Comparison of ENCODE assay signal across 19 cellular contexts in the genomic region with DNA sequence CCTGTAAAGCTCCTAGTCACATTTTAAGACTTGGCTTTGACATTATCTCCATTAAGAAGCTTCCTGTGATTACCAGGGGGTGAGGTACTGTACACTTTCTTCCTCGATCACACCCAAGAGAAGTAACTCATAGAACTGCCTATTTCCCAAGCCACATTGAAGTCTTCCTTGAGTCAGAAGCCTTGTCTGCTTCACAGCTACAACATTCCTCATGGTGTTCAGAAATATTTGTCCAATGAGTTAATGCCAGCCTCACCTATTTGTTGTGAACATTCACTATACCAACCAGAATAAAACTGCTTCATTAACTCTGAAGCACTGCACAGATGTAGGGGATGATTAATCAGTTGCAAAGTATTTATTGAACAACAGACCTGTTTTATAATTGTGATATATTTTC.
A peak's percentile ranks its signal among the peaks of the same experiment; 100 is the strongest.
DNase-seq lines count a peak whose midpoint lies in the region; ATAC-seq and TF ChIP-seq lines count a peak whose summit lies in the region.
"Had no signal": no experiment of that assay in that cellular context is flagged by ENCODE, and none has a peak within 500 bp of the region (broad histone marks: within the 10 kb centered on the region; RNA-seq: fewer than 3 reads in every experiment).

No MANE protein-coding gene starts in this region.

- H3K79me2 ChIP-seq in osteoblast (ENCODE audit: insufficient read depth, low read length): no peaks in the 10 kb centered on the region

- TF ChIP-seq CTCF in epithelial cell of proximal tubule (conservative IDR thresholded peaks at IDR 0.05; ENCODE audit: low read depth, low read length) (no peak), osteoblast (IDR thresholded peaks at IDR 0.05; ENCODE audit: extremely low read depth, low read depth, low read length) (no peak)

- DNase-seq in Caki2 (ENCODE audit: low read depth) (peak; percentile 11), NCI-H460 (ENCODE audit: extremely low read depth, low read depth) (peak; percentile 33), epithelial cell of proximal tubule (ENCODE audit: low read depth) (peak; percentile 64), osteoblast (ENCODE audit: insufficient read length, low spot score, missing footprints) (peak; percentile 32), foreskin melanocyte (no peak), hepatic stellate cell (ENCODE audit: low spot score) (no peak)
- DNase-seq: CD4-positive, alpha-beta memory T cell; DMS53; EL; NCI-H1105 treated with DMSO at 0.1 percent for 48 hours; NCI-H1694; NCI-H524; NCI-H82; RPMI8226; SJCRH30 had no signal

- H3K27me3 ChIP-seq in osteoblast (ENCODE audit: insufficient read depth, low read length): no peaks in the 10 kb centered on the region
- H3K27me3 ChIP-seq: BLaER1, SJCRH30 had no signal

- no peaks in the 10 kb centered on the region for H4K20me1 ChIP-seq in osteoblast (ENCODE audit: insufficient read depth, low read length)
- H4K20me1 ChIP-seq: BLaER1 had no signal

- in situ Hi-C loops in Caki2 (cut with HindIII; ENCODE audit: low pct_unique_long_range_greater_than_20kb, low sequenced_read_pairs): no loop called here

- no peaks in the 10 kb centered on the region for H3K4me1 ChIP-seq in osteoblast (ENCODE audit: insufficient read depth, low read length)
- H3K4me1 ChIP-seq: A549, BLaER1 had no signal

- H3K4me3 ChIP-seq in epithelial cell of proximal tubule (ENCODE audit: low read depth, low read length) (no peak overlapping the region), osteoblast (ENCODE audit: insufficient read depth, low read length) (no peak overlapping the region)
- H3K4me3 ChIP-seq: A549, BLaER1, K562, SJCRH30 had no signal

- H3K4me2 ChIP-seq in osteoblast (ENCODE audit: insufficient read depth, low read length): no peak overlapping the region
- H3K4me2 ChIP-seq: A549, BLaER1 had no signal

- no peak for ATAC-seq in GM19023 (IDR thresholded peaks at IDR 0.05; ENCODE audit: unreplicated experiment)
- ATAC-seq: A549, K562 had no signal

- H3K36me3 ChIP-seq in osteoblast (ENCODE audit: insufficient read depth, low read length): no peaks in the 10 kb centered on the region
- H3K36me3 ChIP-seq: BLaER1, SJCRH30 had no signal

- H3K9me3 ChIP-seq in osteoblast (ENCODE audit: low read depth, low read length): peaks cover 3% of the 10 kb centered on the region
- H3K9me3 ChIP-seq: A549, BLaER1, SJCRH30 had no signal

- no peak overlapping the region for H2AFZ ChIP-seq in osteoblast (ENCODE audit: low read length)

- no peak overlapping the region for H3K27ac ChIP-seq in osteoblast (ENCODE audit: low read depth, low read length)
- H3K27ac ChIP-seq: A549, BLaER1, SJCRH30 had no signal

Comparison
In these comparisons a context has a peak if more than half of its experiments do, and no peak if none do; other contexts are left out.
1. DNase-seq: peak in Caki2 (single experiment), NCI-H460 (single experiment), epithelial cell of proximal tubule (single experiment) and osteoblast (single experiment); none in foreskin melanocyte (single experiment) and hepatic stellate cell (single experiment).